ENCODE assay signal across 1 cellular context in genomic region chr22:28935140-28935539, GRCh38.
TF ChIP-seq lines count a peak whose summit lies in the region.

No MANE protein-coding gene starts in this region.

TF ChIP-seq in K562, 482 proteins besides CTCF, POLR2A, EP300 and RAD21 (continued from another document):
- TF ChIP-seq TFE3 (CRISPR knock-in tag; IDR thresholded peaks at IDR 0.05): peak; percentile 12; the same call in 1 of the 2 replicates
- no peak for TF ChIP-seq PHF8 (IDR thresholded peaks at IDR 0.05; ENCODE audit: borderline replicate concordance, low read length)
